1 cellular context compared by ENCODE assay signal in genomic region chr19:56751078-56751489, GRCh38.
TF ChIP-seq lines count a peak whose summit lies in the region.

No MANE protein-coding gene starts in this region.

TF ChIP-seq in GM23338, 12 proteins besides CTCF, POLR2A, EP300 and RAD21 (continued from another document):
- TF ChIP-seq ETS1 (IDR thresholded peaks at IDR 0.05) (no peak), JUNB (IDR thresholded peaks at IDR 0.05; ENCODE audit: unreplicated experiment) (no peak), REST (IDR thresholded peaks at IDR 0.05; ENCODE audit: unreplicated experiment) (no peak), CREB1 (CRISPR knock-in tag; IDR thresholded peaks at IDR 0.05; ENCODE audit: low read depth) (no peak)
TF ChIP-seq in GM23338: peak in this region for 0.
